Comparison of ENCODE assay signal across 23 cellular contexts in genomic region chr3:181631901-181632300, GRCh38.
"Had no signal": no experiment of that assay in that cellular context is flagged by ENCODE, and none has a peak within 500 bp of the region (broad histone marks: within the 10 kb centered on the region; RNA-seq: fewer than 3 reads in every experiment).

No MANE protein-coding gene starts in this region.

- H3K9me3 Mint-ChIP-seq: activated T-helper 1 cell treated with anti-CD3 and anti-CD28 coated beads, Interleukin-12 subunit alpha, Interleukin-12 subunit beta, Interleukin-2, Interleukin-4 antibody, amounts not matched to agents 30 ng/mL and 10 ng/mL and 1 ng/mL, durations not matched to agents 14 hours and 24 hours and 36 hours; neural crest cell had no signal

- H3K9me3 ChIP-seq: adrenal gland, breast epithelium, esophagus squamous epithelium, heart right ventricle, tibial artery had no signal

- H3K4me3 ChIP-seq: adrenal gland, breast epithelium, coronary artery, esophagus squamous epithelium, heart right ventricle, tibial artery had no signal

- H3K27ac ChIP-seq: adrenal gland, breast epithelium, coronary artery, esophagus squamous epithelium, heart right ventricle, tibial artery had no signal

- H3K4me3 Mint-ChIP-seq: activated CD8-positive, alpha-beta T cell treated with anti-CD3 and anti-CD28 coated beads, Interleukin-2, amount 10 ng/mL, durations not matched to agents 7 days and 5 days; activated naive CD8-positive, alpha-beta T cell; activated T-helper 1 cell treated with anti-CD3 and anti-CD28 coated beads, Interleukin-12 subunit alpha, Interleukin-12 subunit beta, Interleukin-2, Interleukin-4 antibody, amounts not matched to agents 30 ng/mL and 10 ng/mL and 1 ng/mL, durations not matched to agents 14 hours and 24 hours and 36 hours; naive B cell; neural crest cell had no signal

- H3K36me3 ChIP-seq: adrenal gland, breast epithelium, esophagus squamous epithelium, heart right ventricle, tibial artery had no signal

- H3K36me3 Mint-ChIP-seq: activated naive CD8-positive, alpha-beta T cell; naive B cell had no signal

- H3K27ac Mint-ChIP-seq: activated CD8-positive, alpha-beta T cell treated with anti-CD3 and anti-CD28 coated beads, Interleukin-2, amount 10 ng/mL, durations not matched to agents 7 days and 5 days; activated naive CD8-positive, alpha-beta T cell; activated T-helper 1 cell treated with anti-CD3 and anti-CD28 coated beads, Interleukin-12 subunit alpha, Interleukin-12 subunit beta, Interleukin-2, Interleukin-4 antibody, amounts not matched to agents 30 ng/mL and 10 ng/mL and 1 ng/mL, durations not matched to agents 14 hours and 24 hours and 36 hours; naive B cell had no signal

- DNase-seq: activated CD4-positive, alpha-beta T cell treated with anti-CD3 and anti-CD28 coated beads for 1 hour; activated CD4-positive, alpha-beta T cell treated with anti-CD3 and anti-CD28 coated beads, Interleukin-2, amount 50 U/mL, for 1 hour; activated CD8-positive, alpha-beta T cell treated with anti-CD3 and anti-CD28 coated beads, Interleukin-2, amount 10 ng/mL, durations not matched to agents 7 days and 5 days; activated gamma-delta T cell treated with Interleukin-2 at 50 U/mL for 16 hours; adrenal gland; effector CD4-positive, alpha-beta T cell; esophagus squamous epithelium; heart right ventricle; islet precursor cell; left cardiac atrium; mesenchymal stem cell; naive B cell; occipital lobe; stimulated activated CD4-positive, alpha-beta T cell treated with anti-CD3 and anti-CD28 coated beads, Interleukin-2, amount 100 ng/mL, for 48 hours; stimulated activated CD8-positive, alpha-beta memory T cell treated with anti-CD3 and anti-CD28 coated beads, Interleukin-4, amount 100 ng/mL, for 48 hours; stimulated activated naive CD4-positive, alpha-beta T cell treated with Interleukin-2 at 50 U/mL for 16 hours; T-helper 1 cell; tibial artery had no signal

- H3K4me1 ChIP-seq: breast epithelium, esophagus squamous epithelium, heart right ventricle, tibial artery had no signal

- H3K27me3 ChIP-seq: adrenal gland, breast epithelium, esophagus squamous epithelium, heart right ventricle, tibial artery had no signal

- H3K4me1 Mint-ChIP-seq: naive B cell had no signal
